ENCODE assay signal across 10 cellular contexts in genomic region chr9:127123239-127123935, GRCh38. TPM values are rescaled to one million over a fixed set of nuclear protein-coding genes. Genes with fewer than 3 reads are reported as not detected.
DNase-seq lines count a peak whose midpoint lies in the region; ATAC-seq and TF ChIP-seq lines count a peak whose summit lies in the region.
"Had no signal": no experiment of that assay in that cellular context is flagged by ENCODE, and none has a peak within 500 bp of the region (broad histone marks: within the 10 kb centered on the region; RNA-seq: fewer than 3 reads in every experiment).

No MANE protein-coding gene starts in this region.

- H4K20me1 ChIP-seq in H9 (ENCODE audit: control insufficient read depth, insufficient read depth, insufficient read length) (no peaks in the 10 kb centered on the region), PC-3 (ENCODE audit: low read length) (no peaks in the 10 kb centered on the region)

- H3K4me2 ChIP-seq in H9 (ENCODE audit: insufficient read depth, insufficient read length, low read length) = peak overlapping the region; percentile 32
- H3K4me2 ChIP-seq in PC-3 (ENCODE audit: low read length) = no peak overlapping the region

- no peak overlapping the region for H4K91ac ChIP-seq in H9 (ENCODE audit: insufficient read length, low read depth, low read length)

- no peak overlapping the region for H2AFZ ChIP-seq in H9 (ENCODE audit: low read length)
- no peak overlapping the region for H2AFZ ChIP-seq in PC-3 (ENCODE audit: low read length)

- no peak overlapping the region for H2AK5ac ChIP-seq in H9 (ENCODE audit: insufficient read length, low read length)

- no peak overlapping the region for H2BK120ac ChIP-seq in H9 (ENCODE audit: low read depth, low read length, poor library complexity, severe bottlenecking)

- peaks cover 11% of the 10 kb centered on the region for H3K27me3 Mint-ChIP-seq in H9 (ENCODE audit: low read depth)

- intact Hi-C loops in left ventricle myocardium inferior (cut with micrococcal nuclease) (no loop called here), PC-3 (cut with micrococcal nuclease) (no loop called here)

- H3F3A ChIP-seq in PC-3 (ENCODE audit: low read length, unreplicated experiment) = no peaks in the 10 kb centered on the region

- H3K9me3 Mint-ChIP-seq in H9 = no peaks in the 10 kb centered on the region; a peak in 2 of 5 replicates
- H3K9me3 Mint-ChIP-seq: activated T-cell treated with anti-CD3 and anti-CD28 coated beads, Interleukin-2, amount 50 U/mL, for 72 hours; naive thymus-derived CD8-positive, alpha-beta T cell had no signal

- H3K23me2 ChIP-seq in H9 (ENCODE audit: insufficient read length, low read depth, low read length, poor library complexity, severe bottlenecking) = peaks cover 10% of the 10 kb centered on the region

- H3K9me3 ChIP-seq in H9 (ENCODE audit: control insufficient read depth, low read depth, low read length) (no peaks in the 10 kb centered on the region), SJCRH30 (replicated peaks) (no peaks in the 10 kb centered on the region), left ventricle myocardium inferior (replicated peaks) (no peaks in the 10 kb centered on the region), PC-3 (ENCODE audit: low read length) (no peaks in the 10 kb centered on the region)

- peak overlapping the region; percentile 63 to 78 for H3K4me3 Mint-ChIP-seq in H9

- no peak overlapping the region for H4K8ac ChIP-seq in H9 (replicated peaks; ENCODE audit: insufficient read length, low read depth, low read length)

- no peaks in the 10 kb centered on the region for H3K9me2 ChIP-seq in PC-3 (replicated peaks; ENCODE audit: low read length)

- TF ChIP-seq CTCF in H9 (conservative IDR thresholded peaks at IDR 0.05) (no peak), left ventricle myocardium inferior (IDR thresholded peaks at IDR 0.05; ENCODE audit: borderline replicate concordance) (no peak), PC-3 (conservative IDR thresholded peaks at IDR 0.05; ENCODE audit: low read depth, low read length) (no peak)

- H4K5ac ChIP-seq in H9 (ENCODE audit: insufficient read length, low read depth, low read length) = no peak overlapping the region

- H2BK12ac ChIP-seq in H9 (ENCODE audit: insufficient read length, low read depth, low read length) = no peak overlapping the region

- H3K27me3 ChIP-seq in H9 (ENCODE audit: insufficient read depth, low read length) (no peaks in the 10 kb centered on the region), SJCRH30 (no peaks in the 10 kb centered on the region), left ventricle myocardium inferior (ENCODE audit: low read depth) (no peaks in the 10 kb centered on the region), rectal smooth muscle tissue (ENCODE audit: control insufficient read depth, insufficient read depth, low read length) (no peaks in the 10 kb centered on the region), PC-3 (ENCODE audit: low read length) (no peaks in the 10 kb centered on the region)

- H3K4me3 ChIP-seq in SJCRH30 (peak overlapping the region; percentile 74), left ventricle myocardium inferior (peak overlapping the region; percentile 75), rectal smooth muscle tissue (ENCODE audit: low read length) (peak overlapping the region; percentile 55), PC-3 (ENCODE audit: low read length) (no peak overlapping the region)

- no peaks in the 10 kb centered on the region for H3K79me1 ChIP-seq in H9 (ENCODE audit: insufficient read depth, low read depth, low read length, poor library complexity, severe bottlenecking)

- H3K9ac ChIP-seq in H9 (ENCODE audit: extremely low read depth, insufficient read length, low read length) (no peak overlapping the region), rectal smooth muscle tissue (ENCODE audit: low read length) (no peak overlapping the region), PC-3 (ENCODE audit: low read length) (no peak overlapping the region)

- H3K79me2 ChIP-seq in H9 (ENCODE audit: insufficient read depth, low read length) = no peaks in the 10 kb centered on the region
- no peaks in the 10 kb centered on the region for H3K79me2 ChIP-seq in PC-3 (ENCODE audit: low read length)

- H3K14ac ChIP-seq in H9 (ENCODE audit: insufficient read depth, low read length) = peak overlapping the region; percentile 60

- WGBS in H9 (ENCODE audit: extremely low coverage, insufficient read length, low lambda C conversion rate) = no CpG with 5 or more reads among the region's 9 CpGs

- H3K36me3 ChIP-seq in SJCRH30 (no peaks in the 10 kb centered on the region), left ventricle myocardium inferior (peaks cover 5% of the 10 kb centered on the region), rectal smooth muscle tissue (ENCODE audit: control insufficient read depth, insufficient read depth, low read length) (no peaks in the 10 kb centered on the region), PC-3 (ENCODE audit: low read depth, low read length) (no peaks in the 10 kb centered on the region)

- H3K18ac ChIP-seq in H9 (ENCODE audit: insufficient read length, low read depth, low read length) = peak overlapping the region; percentile 43

- peaks cover 0 to 15% (median 0%) of the 10 kb centered on the region in 3 experiments; a peak in 3 of 7 replicates for H3K36me3 Mint-ChIP-seq in H9 (ENCODE audit: insufficient read depth in 1 of 3, low read depth in 3 of 3)

- H3K23ac ChIP-seq in H9 (ENCODE audit: insufficient read length, low read depth, low read length) = no peak overlapping the region

- no peak overlapping the region for H3K56ac ChIP-seq in H9 (ENCODE audit: insufficient read length, low read depth, low read length)

- no peaks in the 10 kb centered on the region; the same call in 1 of the 2 replicates for H3K4me1 ChIP-seq in H9 (ENCODE audit: insufficient read depth, low read length)
- peaks cover 27% of the 10 kb centered on the region for H3K4me1 ChIP-seq in SJCRH30
- H3K4me1 ChIP-seq in left ventricle myocardium inferior = peaks cover 65% of the 10 kb centered on the region
- H3K4me1 ChIP-seq in rectal smooth muscle tissue (ENCODE audit: control insufficient read depth, insufficient read depth, low read length) = peaks cover 18% of the 10 kb centered on the region
- H3K4me1 ChIP-seq in PC-3 (ENCODE audit: insufficient read depth, low read length) = peaks cover 11% of the 10 kb centered on the region

- no peak overlapping the region for H3K4ac ChIP-seq in H9 (ENCODE audit: low read depth, low read length)

- ATAC-seq in GM18868 (IDR thresholded peaks at IDR 0.05; ENCODE audit: unreplicated experiment) (no peak), HG02970 (IDR thresholded peaks at IDR 0.05; ENCODE audit: low FRiP score, unreplicated experiment) (no peak), PC-3 (no peak), HG03342 (IDR thresholded peaks at IDR 0.05; ENCODE audit: unreplicated experiment) (no peak)

- H3T11ph ChIP-seq in H9 (ENCODE audit: low read length) = no peak overlapping the region

- no peak overlapping the region for H2BK20ac ChIP-seq in H9 (ENCODE audit: low read depth, low read length, poor library complexity, severe bottlenecking)

- CTCF ChIA-PET in PC-3 (lab: Charles Lee) = no interaction called here

- H2BK5ac ChIP-seq in H9 (ENCODE audit: insufficient read length, low read length) = no peak overlapping the region

- POLR2A ChIA-PET in PC-3 (lab: Charles Lee; ENCODE audit: unreplicated experiment) = no interaction called here

- no TSS peak for BruUV-seq in PC-3 (replicated peaks; lab: Mats Ljungman, UMichigan)

- DNase-seq in H9 (no peak), SJCRH30 (peak; percentile 69 to 82), left ventricle myocardium inferior (no peak), PC-3 (no peak)
- DNase-seq: naive thymus-derived CD8-positive, alpha-beta T cell had no signal

- H3K27ac ChIP-seq in H9 (ENCODE audit: insufficient read length, low read depth, low read length) = no peak overlapping the region
- peak overlapping the region; percentile 87 for H3K27ac ChIP-seq in SJCRH30
- peak overlapping the region; percentile 88 for H3K27ac ChIP-seq in left ventricle myocardium inferior (replicated peaks)
- H3K27ac ChIP-seq in rectal smooth muscle tissue (ENCODE audit: low read depth, low read length) = peak overlapping the region; percentile 96
- H3K27ac ChIP-seq in PC-3 (ENCODE audit: low read length) = no peak overlapping the region

- 0 out of 7 replicates have a peak overlapping the region, but pooled peaks of 1 of the 3 experiments have one; percentile 24 for H3K27ac Mint-ChIP-seq in H9
- H3K27ac Mint-ChIP-seq: activated T-cell treated with anti-CD3 and anti-CD28 coated beads, Interleukin-2, amount 50 U/mL, for 72 hours; naive thymus-derived CD8-positive, alpha-beta T cell had no signal

- peaks cover 32% of the 10 kb centered on the region in 2 experiments for H3K4me1 Mint-ChIP-seq in H9

- H2BK15ac ChIP-seq in H9 (ENCODE audit: low read depth, low read length) = no peak overlapping the region; the same call in 1 of the 2 replicates

RNA-seq across cellular contexts. Expression of gene ANGPTL2, which starts 1.0 kb away (rescaled TPM):
- total RNA-seq in H9 (2021) (4.8 and 5.1 TPM in 2 replicates), left ventricle myocardium inferior (35.7 TPM), PC-3 (2014; rRNA removed) (0.07 and 0.75 TPM in 2 replicates)
- total RNA-seq in SJCRH30 (2014; rRNA removed; shearing (Covaris generic)) = 21.1 and 21.3 TPM in 2 replicates
- total RNA-seq: activated T-cell treated with anti-CD3 and anti-CD28 coated beads, Interleukin-2, amount 50 U/mL, for 72 hours; naive thymus-derived CD8-positive, alpha-beta T cell had no signal

Comparison
In these comparisons a context has a peak if more than half of its experiments do, and no peak if none do; other contexts are left out.
1. DNase-seq: peak in SJCRH30 (2 of 2); none in H9 (single experiment), left ventricle myocardium inferior (single experiment) and PC-3 (single experiment).
2. H3K27ac ChIP-seq: peak in SJCRH30 (single experiment), left ventricle myocardium inferior (single experiment) and rectal smooth muscle tissue (single experiment); none in H9 (single experiment) and PC-3 (single experiment).